In the genomic region with DNA sequence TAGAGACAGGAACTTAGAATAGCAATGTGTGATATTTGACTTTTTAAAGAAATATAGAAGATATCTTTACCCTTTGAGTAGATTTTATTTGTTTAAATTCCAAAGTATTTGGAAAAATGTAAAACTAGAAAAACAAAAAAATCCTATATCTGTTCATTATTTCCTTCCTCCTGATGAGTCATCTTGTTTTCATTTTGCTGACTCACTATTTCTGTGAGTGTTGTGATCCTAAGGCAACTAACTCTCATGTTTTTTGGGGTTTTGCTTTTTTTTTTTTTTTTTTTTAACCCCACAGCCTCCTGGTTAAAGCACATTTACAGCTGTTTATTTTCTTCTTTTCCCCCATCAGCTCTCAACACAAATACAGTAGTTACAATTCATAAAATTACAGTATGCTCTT, we compare ENCODE assay signal across 1 cellular context.
TF ChIP-seq lines count a peak whose summit lies in the region.

No MANE protein-coding gene starts in this region.

TF ChIP-seq in SK-N-SH treated with all-trans-retinoic acid at 6 μM for 48 hours, 23 proteins besides CTCF, POLR2A, EP300 and RAD21 (continued from another document):
- no peak for TF ChIP-seq ZNF8 (CRISPR knock-in tag; IDR thresholded peaks at IDR 0.05)
- TF ChIP-seq ISL1 (CRISPR knock-in tag; IDR thresholded peaks at IDR 0.05), result no peak
- TF ChIP-seq POU6F1 (CRISPR knock-in tag; IDR thresholded peaks at IDR 0.05; ENCODE audit: borderline replicate concordance, low read depth), result no peak
- TF ChIP-seq TCF4 (CRISPR knock-in tag; IDR thresholded peaks at IDR 0.05; ENCODE audit: borderline replicate concordance), result no peak
- no peak for TF ChIP-seq ESRRG (CRISPR knock-in tag; IDR thresholded peaks at IDR 0.05)
- TF ChIP-seq, protein P1, sequence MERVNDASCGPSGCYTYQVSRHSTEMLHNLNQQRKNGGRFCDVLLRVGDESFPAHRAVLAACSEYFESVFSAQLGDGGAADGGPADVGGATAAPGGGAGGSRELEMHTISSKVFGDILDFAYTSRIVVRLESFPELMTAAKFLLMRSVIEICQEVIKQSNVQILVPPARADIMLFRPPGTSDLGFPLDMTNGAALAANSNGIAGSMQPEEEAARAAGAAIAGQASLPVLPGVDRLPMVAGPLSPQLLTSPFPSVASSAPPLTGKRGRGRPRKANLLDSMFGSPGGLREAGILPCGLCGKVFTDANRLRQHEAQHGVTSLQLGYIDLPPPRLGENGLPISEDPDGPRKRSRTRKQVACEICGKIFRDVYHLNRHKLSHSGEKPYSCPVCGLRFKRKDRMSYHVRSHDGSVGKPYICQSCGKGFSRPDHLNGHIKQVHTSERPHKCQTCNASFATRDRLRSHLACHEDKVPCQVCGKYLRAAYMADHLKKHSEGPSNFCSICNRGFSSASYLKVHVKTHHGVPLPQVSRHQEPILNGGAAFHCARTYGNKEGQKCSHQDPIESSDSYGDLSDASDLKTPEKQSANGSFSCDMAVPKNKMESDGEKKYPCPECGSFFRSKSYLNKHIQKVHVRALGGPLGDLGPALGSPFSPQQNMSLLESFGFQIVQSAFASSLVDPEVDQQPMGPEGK (CRISPR knock-in tag; IDR thresholded peaks at IDR 0.05; ENCODE audit: borderline replicate concordance), result no peak
- TF ChIP-seq PPARA (CRISPR knock-in tag; IDR thresholded peaks at IDR 0.05; ENCODE audit: borderline replicate concordance), result no peak
- TF ChIP-seq ZNF565 (CRISPR knock-in tag; conservative IDR thresholded peaks at IDR 0.05; ENCODE audit: low read depth), result no peak
- TF ChIP-seq GLIS3 (CRISPR knock-in tag; IDR thresholded peaks at IDR 0.05), result no peak
